14 cellular contexts compared by ENCODE assay signal in genomic region chr12:80553316-80553715, GRCh38.
DNase-seq lines count a peak whose midpoint lies in the region; ATAC-seq, FAIRE-seq and TF ChIP-seq lines count a peak whose summit lies in the region.
"Had no signal": no experiment of that assay in that cellular context is flagged by ENCODE, and none has a peak within 500 bp of the region (broad histone marks: within the 10 kb centered on the region; RNA-seq: fewer than 3 reads in every experiment).

No MANE protein-coding gene starts in this region.

- WGBS in A549 (ENCODE audit: missing lambda C conversion rate), result 6% methylated on average over 3 of the region's 3 CpGs

- FAIRE-seq in A549 (lab: Jason Lieb, UNC), result peak; percentile 63
- FAIRE-seq: HepG2 had no signal

- no peaks in the 10 kb centered on the region for H3K27me3 Mint-ChIP-seq in HFFc6 (ENCODE audit: insufficient read depth)
- peaks cover 0 to 2% of the 10 kb centered on the region in 2 donors for H3K27me3 Mint-ChIP-seq in CD8-positive, alpha-beta memory T cell
- H3K27me3 Mint-ChIP-seq: activated CD4-positive, alpha-beta memory T cell treated with anti-CD3 and anti-CD28 coated beads, Interleukin-2, amount 10 ng/mL, durations not matched to agents 7 days and 5 days had no signal

- H3K4me1 ChIP-seq in A549, result peaks cover 29% of the 10 kb centered on the region
- no peaks in the 10 kb centered on the region for H3K4me1 ChIP-seq in CD8-positive, alpha-beta memory T cell (ENCODE audit: insufficient read depth, low read length)
- H3K4me1 ChIP-seq: BE2C, right lobe of liver had no signal

- POLR2A ChIA-PET in A549 (lab: Yijun Ruan, JAX), result no interaction called here
- POLR2A ChIA-PET in CD8-positive, alpha-beta memory T cell (lab: Charles Lee), result no interaction called here

- ATAC-seq in A549 (peak; percentile 84 to 86), GM19035 (IDR thresholded peaks at IDR 0.05; ENCODE audit: unreplicated experiment) (no peak)
- ATAC-seq: HepG2, right lobe of liver had no signal

- DNase-seq in A549 (ENCODE audit: low read depth in 1 of 2, low spot score in 1 of 2), result peak; percentile 9 to 27
- DNase-seq in HFFc6, result peak; percentile 86
- DNase-seq in astrocyte of the cerebellum (ENCODE audit: low read depth), result peak; percentile 85
- peak; percentile 52 for DNase-seq in hepatic stellate cell (ENCODE audit: low spot score)
- DNase-seq in NCI-H510A treated with DMSO at 0.1 percent for 48 hours (lab: John Stamatoyannopoulos, UW), result no peak
- DNase-seq in CD8-positive, alpha-beta memory T cell, result no peak
- no peak for DNase-seq in NK-92 treated with Interleukin-12 subunit alpha and Interleukin-12 subunit beta, amount 100 ng/mL, for 24 hours (lab: John Stamatoyannopoulos, UW)
- DNase-seq: activated CD4-positive, alpha-beta memory T cell treated with anti-CD3 and anti-CD28 coated beads, Interleukin-2, amount 10 ng/mL, durations not matched to agents 7 days and 5 days; BE2C; esophagus squamous epithelium; right lobe of liver had no signal

- H3K9me3 Mint-ChIP-seq in HFFc6, result no peaks in the 10 kb centered on the region
- peaks cover 0 to 6% (median 0%) of the 10 kb centered on the region in 5 donors for H3K9me3 Mint-ChIP-seq in CD8-positive, alpha-beta memory T cell
- H3K9me3 Mint-ChIP-seq: activated CD4-positive, alpha-beta memory T cell treated with anti-CD3 and anti-CD28 coated beads, Interleukin-2, amount 10 ng/mL, durations not matched to agents 7 days and 5 days had no signal

- H3K4me3 ChIP-seq in A549 (no peak overlapping the region), astrocyte of the cerebellum (ENCODE audit: low read depth, low read length) (no peak overlapping the region)
- no peak overlapping the region for H3K4me3 ChIP-seq in CD8-positive, alpha-beta memory T cell (ENCODE audit: low read length)
- H3K4me3 ChIP-seq: esophagus squamous epithelium, right lobe of liver, SK-N-MC had no signal

- H3K9me3 ChIP-seq in A549, result no peaks in the 10 kb centered on the region
- no peaks in the 10 kb centered on the region for H3K9me3 ChIP-seq in CD8-positive, alpha-beta memory T cell (ENCODE audit: low read length)
- H3K9me3 ChIP-seq: BE2C, esophagus squamous epithelium, right lobe of liver had no signal

- no peak overlapping the region for H3K4me3 Mint-ChIP-seq in HFFc6
- no peak overlapping the region for H3K4me3 Mint-ChIP-seq in CD8-positive, alpha-beta memory T cell
- H3K4me3 Mint-ChIP-seq: activated CD4-positive, alpha-beta memory T cell treated with anti-CD3 and anti-CD28 coated beads, Interleukin-2, amount 10 ng/mL, durations not matched to agents 7 days and 5 days had no signal

- TF ChIP-seq RAD21 in A549 (conservative IDR thresholded peaks at IDR 0.05 in 1 of 2, IDR thresholded peaks at IDR 0.05 in 1 of 2), result no peak

- peak overlapping the region in 1 of 2 experiments; percentile 47; a peak in 2 of 6 replicates for H3K27ac ChIP-seq in A549
- H3K27ac ChIP-seq in CD8-positive, alpha-beta memory T cell (ENCODE audit: low read depth, low read length), result no peak overlapping the region
- H3K27ac ChIP-seq: esophagus squamous epithelium, right lobe of liver had no signal

- in situ Hi-C loops in astrocyte of the cerebellum (cut with HindIII; ENCODE audit: low sequenced_read_pairs), result no loop called here

- TF ChIP-seq POLR2A in A549 (IDR thresholded peaks at IDR 0.05; ENCODE audit: low read length), result no peak

- TF ChIP-seq EP300 in A549 (IDR thresholded peaks at IDR 0.05), result no peak

- peak overlapping the region; percentile 82 for H3K27ac Mint-ChIP-seq in HFFc6
- H3K27ac Mint-ChIP-seq in CD8-positive, alpha-beta memory T cell, result no peak overlapping the region
- H3K27ac Mint-ChIP-seq: activated CD4-positive, alpha-beta memory T cell treated with anti-CD3 and anti-CD28 coated beads, Interleukin-2, amount 10 ng/mL, durations not matched to agents 7 days and 5 days had no signal

- TF ChIP-seq CTCF in A549 (IDR thresholded peaks at IDR 0.05) (no peak), HFFc6 (IDR thresholded peaks at IDR 0.05) (no peak), astrocyte of the cerebellum (IDR thresholded peaks at IDR 0.05; ENCODE audit: low read depth, low read length, missing control alignments) (no peak)

- CTCF ChIA-PET in A549 (lab: Yijun Ruan, JAX), result interaction anchor here (1.5 kb wide), 1 partner anchor 80 kb away, joined by 3 read pairs; no protein-coding TSS in a partner anchor
- CTCF ChIA-PET in CD8-positive, alpha-beta memory T cell (lab: Charles Lee), result no interaction called here

- H3K4me1 Mint-ChIP-seq in HFFc6 (ENCODE audit: low read depth), result peaks cover 17% of the 10 kb centered on the region
- no peaks in the 10 kb centered on the region for H3K4me1 Mint-ChIP-seq in CD8-positive, alpha-beta memory T cell
- H3K4me1 Mint-ChIP-seq: activated CD4-positive, alpha-beta memory T cell treated with anti-CD3 and anti-CD28 coated beads, Interleukin-2, amount 10 ng/mL, durations not matched to agents 7 days and 5 days had no signal

- peak overlapping the region; percentile 51 for H3K4me2 ChIP-seq in A549

- H3K36me3 ChIP-seq in CD8-positive, alpha-beta memory T cell (ENCODE audit: insufficient read depth, low read length), result no peaks in the 10 kb centered on the region
- H3K36me3 ChIP-seq: BE2C, esophagus squamous epithelium, right lobe of liver had no signal

- H3K27me3 ChIP-seq in CD8-positive, alpha-beta memory T cell (ENCODE audit: insufficient read depth, low read length, poor library complexity, severe bottlenecking), result no peaks in the 10 kb centered on the region
- H3K27me3 ChIP-seq: BE2C, esophagus squamous epithelium, right lobe of liver had no signal

- H3K36me3 Mint-ChIP-seq in HFFc6 (ENCODE audit: low read depth), result no peaks in the 10 kb centered on the region
- H3K36me3 Mint-ChIP-seq in CD8-positive, alpha-beta memory T cell, result no peaks in the 10 kb centered on the region

TF ChIP-seq in A549, 52 proteins besides CTCF, POLR2A, EP300 and RAD21:
- TF ChIP-seq JUNB (IDR thresholded peaks at IDR 0.05) (peak; percentile 82), CEBPB (IDR thresholded peaks at IDR 0.05) (peak in 1 of 2 experiments; percentile 15; a peak in 1 of 4 replicates), ZNF302 (CRISPR knock-in tag; IDR thresholded peaks at IDR 0.05) (no peak), ZFP36 (IDR thresholded peaks at IDR 0.05; ENCODE audit: borderline replicate concordance, partially characterized antibody) (no peak), GATA3 (IDR thresholded peaks at IDR 0.05; ENCODE audit: borderline replicate concordance) (peak; percentile 48; the same call in 1 of the 2 replicates), FOSL2 (IDR thresholded peaks at IDR 0.05) (peak; percentile 69), FOSL2 (CRISPR knock-in tag; IDR thresholded peaks at IDR 0.05) (peak; percentile 65), CBX8 (IDR thresholded peaks at IDR 0.05) (no peak)
- TF ChIP-seq, protein P1, sequence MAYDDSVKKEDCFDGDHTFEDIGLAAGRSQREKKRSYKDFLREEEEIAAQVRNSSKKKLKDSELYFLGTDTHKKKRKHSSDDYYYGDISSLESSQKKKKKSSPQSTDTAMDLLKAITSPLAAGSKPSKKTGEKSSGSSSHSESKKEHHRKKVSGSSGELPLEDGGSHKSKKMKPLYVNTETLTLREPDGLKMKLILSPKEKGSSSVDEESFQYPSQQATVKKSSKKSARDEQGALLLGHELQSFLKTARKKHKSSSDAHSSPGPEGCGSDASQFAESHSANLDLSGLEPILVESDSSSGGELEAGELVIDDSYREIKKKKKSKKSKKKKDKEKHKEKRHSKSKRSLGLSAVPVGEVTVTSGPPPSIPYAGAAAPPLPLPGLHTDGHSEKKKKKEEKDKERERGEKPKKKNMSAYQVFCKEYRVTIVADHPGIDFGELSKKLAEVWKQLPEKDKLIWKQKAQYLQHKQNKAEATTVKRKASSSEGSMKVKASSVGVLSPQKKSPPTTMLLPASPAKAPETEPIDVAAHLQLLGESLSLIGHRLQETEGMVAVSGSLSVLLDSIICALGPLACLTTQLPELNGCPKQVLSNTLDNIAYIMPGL (CRISPR knock-in tag; IDR thresholded peaks at IDR 0.05; ENCODE audit: borderline replicate concordance), result no peak
- TF ChIP-seq, protein P2, sequence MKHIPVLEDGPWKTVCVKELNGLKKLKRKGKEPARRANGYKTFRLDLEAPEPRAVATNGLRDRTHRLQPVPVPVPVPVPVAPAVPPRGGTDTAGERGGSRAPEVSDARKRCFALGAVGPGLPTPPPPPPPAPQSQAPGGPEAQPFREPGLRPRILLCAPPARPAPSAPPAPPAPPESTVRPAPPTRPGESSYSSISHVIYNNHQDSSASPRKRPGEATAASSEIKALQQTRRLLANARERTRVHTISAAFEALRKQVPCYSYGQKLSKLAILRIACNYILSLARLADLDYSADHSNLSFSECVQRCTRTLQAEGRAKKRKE (CRISPR knock-in tag; IDR thresholded peaks at IDR 0.05; ENCODE audit: low read depth), result no peak

Comparison
In these comparisons a context has a peak if more than half of its experiments do, and no peak if none do; other contexts are left out.
1. DNase-seq: peak in A549 (2 of 2), HFFc6 (single experiment), astrocyte of the cerebellum (single experiment) and hepatic stellate cell (single experiment); none in NCI-H510A treated with DMSO at 0.1 percent for 48 hours (single experiment), CD8-positive, alpha-beta memory T cell (0 of 5) and NK-92 treated with Interleukin-12 subunit alpha and Interleukin-12 subunit beta, amount 100 ng/mL, for 24 hours (single experiment).